ENCODE assay signal across 12 cellular contexts in the genomic region with DNA sequence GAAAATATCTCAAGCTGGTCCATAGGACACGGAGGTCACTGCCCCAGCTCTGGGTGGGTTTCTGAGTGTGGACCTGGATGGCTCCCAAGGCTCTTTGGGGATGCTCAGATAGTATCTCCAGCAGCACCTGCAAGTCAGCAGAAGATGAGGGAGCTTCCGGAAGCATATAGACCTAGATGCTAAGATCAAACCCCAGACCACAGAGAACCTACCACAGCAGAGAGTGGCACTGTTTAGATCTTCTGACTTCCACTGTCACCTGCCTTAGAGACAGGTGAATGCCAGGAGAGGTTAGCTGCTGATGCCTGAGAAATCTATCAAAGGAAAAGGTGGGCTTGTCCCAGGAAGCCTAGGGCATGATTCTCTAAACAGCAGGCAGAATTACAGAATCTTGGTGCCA.
"Had no signal": no experiment of that assay in that cellular context is flagged by ENCODE, and none has a peak within 500 bp of the region (broad histone marks: within the 10 kb centered on the region; RNA-seq: fewer than 3 reads in every experiment).

No MANE protein-coding gene starts in this region.

- H3K4me3 ChIP-seq: ascending aorta, heart left ventricle, sigmoid colon, testis, uterus had no signal

- H3K27me3 Mint-ChIP-seq: stimulated activated naive CD8-positive, alpha-beta T cell treated with anti-CD3 and anti-CD28 coated beads, Interleukin-15, Interleukin-2, amounts not matched to agents 100 ng/mL and 50 ng/mL, for 24 hours had no signal

- H3K27ac Mint-ChIP-seq: nephron; stimulated activated naive CD8-positive, alpha-beta T cell treated with anti-CD3 and anti-CD28 coated beads, Interleukin-15, Interleukin-2, amounts not matched to agents 100 ng/mL and 50 ng/mL, for 24 hours had no signal

- H3K9me3 Mint-ChIP-seq: nephron; stimulated activated naive CD8-positive, alpha-beta T cell treated with anti-CD3 and anti-CD28 coated beads, Interleukin-15, Interleukin-2, amounts not matched to agents 100 ng/mL and 50 ng/mL, for 24 hours had no signal

- H3K4me1 ChIP-seq: ascending aorta, testis, uterus had no signal

- DNase-seq: activated CD4-positive, alpha-beta T cell treated with anti-CD3 and anti-CD28 coated beads for 48 hours; effector CD4-positive, alpha-beta T cell; heart left ventricle; mammary epithelial cell; sigmoid colon; stimulated activated CD4-positive, alpha-beta T cell treated with anti-CD3 and anti-CD28 coated beads, Interleukin-2, amount 100 ng/mL, for 24 hours; testis; uterus had no signal

- H3K9me3 ChIP-seq: testis, uterus had no signal

- H3K27me3 ChIP-seq: ascending aorta, heart left ventricle, sigmoid colon, testis, uterus had no signal

- H3K4me3 Mint-ChIP-seq: nephron; stimulated activated naive CD8-positive, alpha-beta T cell treated with anti-CD3 and anti-CD28 coated beads, Interleukin-15, Interleukin-2, amounts not matched to agents 100 ng/mL and 50 ng/mL, for 24 hours had no signal

- H3K36me3 ChIP-seq: ascending aorta, heart left ventricle, sigmoid colon, uterus had no signal

- H3K4me1 Mint-ChIP-seq: nephron had no signal

- H3K27ac ChIP-seq: ascending aorta, heart left ventricle, sigmoid colon, testis, uterus had no signal

- ATAC-seq: heart left ventricle, left lobe of liver had no signal
